ENCODE assay signal across 19 cellular contexts in the genomic region with DNA sequence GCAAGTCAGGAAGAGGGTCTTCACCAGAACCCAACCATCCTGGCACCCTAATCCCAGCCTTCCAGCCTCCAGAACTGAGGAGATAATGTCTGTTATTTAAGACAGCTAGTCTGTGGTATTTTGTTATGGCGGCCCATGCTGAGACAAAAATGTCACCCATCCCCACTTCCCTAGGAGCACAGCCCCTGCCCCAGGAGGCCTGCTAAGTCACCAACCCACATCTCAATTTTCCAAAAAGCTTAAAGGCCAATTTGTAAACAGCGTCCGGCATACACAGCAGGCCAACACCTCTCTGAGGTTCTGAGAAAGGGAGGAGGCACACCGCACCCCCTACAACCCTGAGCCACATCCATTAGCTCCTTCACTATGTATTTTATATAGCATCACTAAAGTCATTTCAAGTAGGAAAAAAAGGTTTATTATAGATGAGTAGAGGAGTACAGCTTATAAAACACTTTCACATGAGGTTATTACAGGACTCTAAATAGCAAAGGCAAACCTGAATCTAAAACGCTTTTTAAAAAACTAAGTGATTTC. TPM values are rescaled to one million over a fixed set of nuclear protein-coding genes. Genes with fewer than 3 reads are reported as not detected.
DNase-seq lines count a peak whose midpoint lies in the region; ATAC-seq and TF ChIP-seq lines count a peak whose summit lies in the region.
"Had no signal": no experiment of that assay in that cellular context is flagged by ENCODE, and none has a peak within 500 bp of the region (broad histone marks: within the 10 kb centered on the region; RNA-seq: fewer than 3 reads in every experiment).

No MANE protein-coding gene starts in this region.

- no peak overlapping the region for H3K4me3 Mint-ChIP-seq in activated CD4-positive, alpha-beta T cell treated with anti-CD3 and anti-CD28 coated beads, Interleukin-2, amount 10 ng/mL, durations not matched to agents 7 days and 5 days
- H3K4me3 Mint-ChIP-seq: CD8-positive, alpha-beta T cell had no signal

- peaks cover 24% of the 10 kb centered on the region for H3K36me3 Mint-ChIP-seq in activated CD4-positive, alpha-beta T cell treated with anti-CD3 and anti-CD28 coated beads, Interleukin-2, amount 10 ng/mL, durations not matched to agents 7 days and 5 days (ENCODE audit: low read depth)

- POLR2A ChIA-PET in activated CD4-positive, alpha-beta T cell treated with anti-CD3 and anti-CD28 coated beads, Interleukin-2, amount 10 ng/mL, durations not matched to agents 7 days and 5 days (lab: Charles Lee): no interaction called here

- in situ Hi-C loops in transverse colon (cut with MboI; ENCODE audit: low pct_ligation_motif_present in 1 of 4, low pct_unique_long_range_greater_than_20kb in 1 of 4, low sequenced_read_pairs in 3 of 4): loop anchor here in 2 of 4 donors (25.0 kb wide), 1 partner anchor 180 kb away; the partner anchor contains the start of genes KARS1 (in 2 of the 2) and TERF2IP (in 2 of the 2)

- H3K9me3 Mint-ChIP-seq in activated CD4-positive, alpha-beta T cell treated with anti-CD3 and anti-CD28 coated beads, Interleukin-2, amount 10 ng/mL, durations not matched to agents 7 days and 5 days: no peaks in the 10 kb centered on the region
- H3K9me3 Mint-ChIP-seq: CD8-positive, alpha-beta T cell had no signal

- intact Hi-C loops in mucosa of descending colon (cut with DNase I, micrococcal nuclease): no loop called here
- intact Hi-C loops in transverse colon (cut with DNase I; ENCODE audit: low total_unique reads): no loop called here

- no peak for DNase-seq in activated CD4-positive, alpha-beta T cell treated with anti-CD3 and anti-CD28 coated beads, Interleukin-2, amount 10 ng/mL, durations not matched to agents 7 days and 5 days
- DNase-seq in activated CD4-positive, alpha-beta T cell treated with anti-CD3 and anti-CD28 coated beads, Interleukin-2, amount 50 U/mL, for 4 hours: no peak
- DNase-seq in mucosa of descending colon: peak in 1 of 3 donors; percentile 43
- DNase-seq in transverse colon: peak; percentile 55
- DNase-seq: Calu3; CD8-positive, alpha-beta T cell; MV-4-11; NCI-H1417 treated with DMSO at 0.1 percent for 48 hours; NCI-H187 treated with DMSO at 0.1 percent for 48 hours; NCI-H2227 treated with DMSO at 0.1 percent for 48 hours; NCI-H510A treated with DMSO at 0.1 percent for 48 hours; NCI-H774; Right ventricle myocardium superior had no signal

- H3K4me3 ChIP-seq in duodenal mucosa (ENCODE audit: low read depth in 1 of 2, low read length in 2 of 2) (peak overlapping the region; percentile 38 to 41), mucosa of descending colon (no peak overlapping the region), transverse colon (no peak overlapping the region)

- H3K27ac Mint-ChIP-seq in activated CD4-positive, alpha-beta T cell treated with anti-CD3 and anti-CD28 coated beads, Interleukin-2, amount 10 ng/mL, durations not matched to agents 7 days and 5 days: peak overlapping the region; percentile 41
- H3K27ac Mint-ChIP-seq: CD8-positive, alpha-beta T cell had no signal

- H3K27ac ChIP-seq in duodenal mucosa (ENCODE audit: low read depth, low read length): no peak overlapping the region
- H3K27ac ChIP-seq in transverse colon: peak overlapping the region; percentile 60 to 73 (median 68)
- H3K27ac ChIP-seq: KMS-11 had no signal

- H3K4me1 Mint-ChIP-seq in activated CD4-positive, alpha-beta T cell treated with anti-CD3 and anti-CD28 coated beads, Interleukin-2, amount 10 ng/mL, durations not matched to agents 7 days and 5 days: peaks cover 43% of the 10 kb centered on the region

- CTCF ChIA-PET in activated CD4-positive, alpha-beta T cell treated with anti-CD3 and anti-CD28 coated beads, Interleukin-2, amount 10 ng/mL, durations not matched to agents 7 days and 5 days (lab: Charles Lee): interaction anchor here (1.2 to 1.9 kb wide), 2 partner anchors 14 to 27 kb away, joined by 3 to 6 read pairs; no protein-coding TSS in a partner anchor

- H3K9me3 ChIP-seq in duodenal mucosa (ENCODE audit: control insufficient read depth in 1 of 2, low read length in 2 of 2) (no peaks in the 10 kb centered on the region), mucosa of descending colon (no peaks in the 10 kb centered on the region), transverse colon (no peaks in the 10 kb centered on the region)

- H3K4me1 ChIP-seq in duodenal mucosa (ENCODE audit: control insufficient read depth in 1 of 2, insufficient read depth in 2 of 2, low read length in 2 of 2): peaks cover 83 to 85% of the 10 kb centered on the region in 2 donors
- H3K4me1 ChIP-seq in mucosa of descending colon (ENCODE audit: low read depth): peaks cover 80% of the 10 kb centered on the region
- H3K4me1 ChIP-seq in transverse colon: peaks cover 9 to 90% (median 67%) of the 10 kb centered on the region in 4 donors

- no peak for TF ChIP-seq CTCF in mucosa of descending colon (IDR thresholded peaks at IDR 0.05)
- no peak for TF ChIP-seq CTCF in transverse colon (IDR thresholded peaks at IDR 0.05)

- TF ChIP-seq EP300 in transverse colon (IDR thresholded peaks at IDR 0.05; ENCODE audit: low read depth): no peak

- ATAC-seq in mucosa of descending colon (peak; percentile 61), HG02852 (IDR thresholded peaks at IDR 0.05; ENCODE audit: unreplicated experiment) (no peak), HG03196 (IDR thresholded peaks at IDR 0.05; ENCODE audit: unreplicated experiment) (no peak), GM21576 (IDR thresholded peaks at IDR 0.05; ENCODE audit: unreplicated experiment) (no peak)
- ATAC-seq: CD8-positive, alpha-beta T cell had no signal

- H3K9ac ChIP-seq in duodenal mucosa (ENCODE audit: low read depth in 1 of 2, low read length in 2 of 2): peak overlapping the region; percentile 36 to 41
- H3K9ac ChIP-seq: KMS-11 had no signal

- 55 to 67% methylated on average over 4 to 5 of the region's 5 CpGs for WGBS in transverse colon (ENCODE audit: low coverage in 1 of 2), 2 donors

- TF ChIP-seq POLR2A in transverse colon (IDR thresholded peaks at IDR 0.05): no peak

- no peaks in the 10 kb centered on the region for H3K36me3 ChIP-seq in duodenal mucosa (ENCODE audit: control insufficient read depth in 1 of 2, insufficient read depth in 2 of 2, low read length in 2 of 2)
- H3K36me3 ChIP-seq in mucosa of descending colon (ENCODE audit: low read depth): no peaks in the 10 kb centered on the region
- H3K36me3 ChIP-seq in transverse colon: no peaks in the 10 kb centered on the region

- H3K27me3 ChIP-seq in duodenal mucosa (ENCODE audit: control insufficient read depth in 1 of 2, insufficient read depth in 2 of 2, low read length in 2 of 2) (no peaks in the 10 kb centered on the region), transverse colon (no peaks in the 10 kb centered on the region)

- H3K27me3 Mint-ChIP-seq in activated CD4-positive, alpha-beta T cell treated with anti-CD3 and anti-CD28 coated beads, Interleukin-2, amount 10 ng/mL, durations not matched to agents 7 days and 5 days: no peaks in the 10 kb centered on the region

RNA-seq across cellular contexts. Expression of gene TMEM170A, which starts 6.9 kb away (rescaled TPM):
- 10 to 100 TPM; 35.1 to 36.3 TPM for total RNA-seq in activated CD4-positive, alpha-beta T cell treated with anti-CD3 and anti-CD28 coated beads, Interleukin-2, amount 10 ng/mL, durations not matched to agents 7 days and 5 days
- total RNA-seq in mucosa of descending colon: 10 to 100 TPM; 46.7 to 76.8 (median 46.7) TPM
- total RNA-seq in transverse colon: 10 to 100 TPM; 16.5 to 96.7 (median 49.2) TPM

RNA-seq across cellular contexts. Expression of gene CFDP1, which starts 24.2 kb away (rescaled TPM):
- total RNA-seq in activated CD4-positive, alpha-beta T cell treated with anti-CD3 and anti-CD28 coated beads, Interleukin-2, amount 10 ng/mL, durations not matched to agents 7 days and 5 days: 10 to 100 TPM; 42.4 to 43.7 TPM
- total RNA-seq in mucosa of descending colon (100 to 1,000 TPM in 1 of 3 donors, 10 to 100 TPM in 2; 71.9 to 101 (median 72.0) TPM), transverse colon (100 to 1,000 TPM in 3 of 4 donors, 10 to 100 TPM in 1; 51.2 to 318 (median 145) TPM)

RNA-seq across cellular contexts. Expression of gene CHST6, which starts 37.7 kb away (rescaled TPM):
- not detected for total RNA-seq in activated CD4-positive, alpha-beta T cell treated with anti-CD3 and anti-CD28 coated beads, Interleukin-2, amount 10 ng/mL, durations not matched to agents 7 days and 5 days
- 1 to 10 TPM; 1.8 to 2.9 (median 2.9) TPM for total RNA-seq in mucosa of descending colon
- total RNA-seq in transverse colon: 1 to 10 TPM; 1.7 to 3.7 (median 2.9) TPM
- total RNA-seq: A172; CD8-positive, alpha-beta T cell had no signal

Comparison
In these comparisons a context has a peak if more than half of its experiments do, and no peak if none do; other contexts are left out.
1. H3K4me3 ChIP-seq: peak in duodenal mucosa (2 of 2); none in mucosa of descending colon (single experiment) and transverse colon (0 of 4).